1 cellular context compared by ENCODE assay signal in the genomic region with DNA sequence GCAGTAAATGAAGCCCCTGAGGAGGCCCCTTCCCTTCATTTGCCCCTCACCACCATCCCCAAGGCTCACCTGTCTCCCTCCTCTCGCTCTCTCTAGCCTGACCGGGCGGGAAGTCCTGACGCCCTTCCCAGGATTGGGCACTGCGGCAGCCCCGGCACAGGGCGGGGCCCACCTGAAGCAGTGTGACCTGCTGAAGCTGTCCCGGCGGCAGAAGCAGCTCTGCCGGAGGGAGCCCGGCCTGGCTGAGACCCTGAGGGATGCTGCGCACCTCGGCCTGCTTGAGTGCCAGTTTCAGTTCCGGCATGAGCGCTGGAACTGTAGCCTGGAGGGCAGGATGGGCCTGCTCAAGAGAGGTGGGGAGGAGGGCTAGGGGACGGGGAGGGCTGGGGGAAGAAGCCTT.
TF ChIP-seq lines count a peak whose summit lies in the region.

No MANE protein-coding gene starts in this region.

TF ChIP-seq in HepG2, 621 proteins besides CTCF, POLR2A, EP300 and RAD21:
- peak; percentile 49; the same call in 1 of the 2 replicates for TF ChIP-seq ZNF121 (CRISPR knock-in tag; IDR thresholded peaks at IDR 0.05)
- peak; percentile 26 for TF ChIP-seq HNRNPLL (IDR thresholded peaks at IDR 0.05; ENCODE audit: low read depth, low read length, poor library complexity, severe bottlenecking)
- TF ChIP-seq ZNF782 (CRISPR knock-in tag; IDR thresholded peaks at IDR 0.05; ENCODE audit: borderline replicate concordance), result no peak
TF ChIP-seq in HepG2: peak in this region for 2.
